In the genomic region with DNA sequence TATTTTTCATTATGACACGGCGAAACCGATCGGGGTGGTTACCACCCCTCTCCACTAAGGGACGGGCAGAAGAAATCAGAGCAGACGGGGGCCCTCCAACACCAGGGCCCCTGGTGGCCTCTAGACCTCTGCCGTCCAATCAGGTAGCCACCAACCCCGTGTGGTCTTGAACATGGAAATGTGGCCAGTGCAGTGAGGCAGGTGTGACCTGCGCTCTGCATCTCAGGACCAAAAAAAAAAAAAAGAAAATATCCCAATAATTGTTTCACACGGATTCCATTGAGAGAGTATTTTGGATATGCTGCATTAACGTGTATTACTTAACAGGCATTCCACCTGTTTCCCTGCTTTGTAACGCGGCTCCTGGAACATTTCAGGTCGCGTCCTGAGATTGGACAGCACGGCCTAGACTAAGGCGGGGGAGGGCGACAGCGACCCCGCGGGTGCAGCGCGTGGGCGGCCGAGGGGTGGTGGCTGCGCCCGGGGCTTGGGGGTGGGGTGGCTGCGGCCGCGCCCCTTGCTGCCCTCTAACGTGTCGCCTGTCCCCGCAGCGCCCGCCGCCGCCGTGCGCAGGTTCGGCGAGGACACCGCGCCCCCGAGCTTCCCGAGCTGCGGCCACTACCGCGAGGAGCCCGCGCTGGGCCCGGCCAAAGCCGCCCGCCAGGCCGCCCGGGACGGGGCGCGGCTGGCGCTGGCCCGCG, we compare ENCODE assay signal across 1 cellular context.
TF ChIP-seq lines count a peak whose summit lies in the region.

No MANE protein-coding gene starts in this region.

TF ChIP-seq in IMR-90, 13 proteins besides CTCF, POLR2A, EP300 and RAD21:
- TF ChIP-seq, protein P1, sequence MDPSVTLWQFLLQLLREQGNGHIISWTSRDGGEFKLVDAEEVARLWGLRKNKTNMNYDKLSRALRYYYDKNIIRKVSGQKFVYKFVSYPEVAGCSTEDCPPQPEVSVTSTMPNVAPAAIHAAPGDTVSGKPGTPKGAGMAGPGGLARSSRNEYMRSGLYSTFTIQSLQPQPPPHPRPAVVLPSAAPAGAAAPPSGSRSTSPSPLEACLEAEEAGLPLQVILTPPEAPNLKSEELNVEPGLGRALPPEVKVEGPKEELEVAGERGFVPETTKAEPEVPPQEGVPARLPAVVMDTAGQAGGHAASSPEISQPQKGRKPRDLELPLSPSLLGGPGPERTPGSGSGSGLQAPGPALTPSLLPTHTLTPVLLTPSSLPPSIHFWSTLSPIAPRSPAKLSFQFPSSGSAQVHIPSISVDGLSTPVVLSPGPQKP (IDR thresholded peaks at IDR 0.05; ENCODE audit: borderline replicate concordance, low read depth, low read length): no peak
- no peak for TF ChIP-seq CEBPB (IDR thresholded peaks at IDR 0.05; ENCODE audit: low read depth, low read length)
- TF ChIP-seq, protein P2, sequence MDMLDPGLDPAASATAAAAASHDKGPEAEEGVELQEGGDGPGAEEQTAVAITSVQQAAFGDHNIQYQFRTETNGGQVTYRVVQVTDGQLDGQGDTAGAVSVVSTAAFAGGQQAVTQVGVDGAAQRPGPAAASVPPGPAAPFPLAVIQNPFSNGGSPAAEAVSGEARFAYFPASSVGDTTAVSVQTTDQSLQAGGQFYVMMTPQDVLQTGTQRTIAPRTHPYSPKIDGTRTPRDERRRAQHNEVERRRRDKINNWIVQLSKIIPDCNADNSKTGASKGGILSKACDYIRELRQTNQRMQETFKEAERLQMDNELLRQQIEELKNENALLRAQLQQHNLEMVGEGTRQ (IDR thresholded peaks at IDR 0.05; ENCODE audit: low read depth, low read length): no peak
- no peak for TF ChIP-seq MXI1 (IDR thresholded peaks at IDR 0.05; ENCODE audit: borderline replicate concordance, low read depth, low read length)
- no peak for TF ChIP-seq RFX5 (IDR thresholded peaks at IDR 0.05; ENCODE audit: low read depth, low read length)
- no peak for TF ChIP-seq SMC3 (IDR thresholded peaks at IDR 0.05; ENCODE audit: low read depth, low read length)
- no peak for TF ChIP-seq MAZ (IDR thresholded peaks at IDR 0.05; ENCODE audit: borderline replicate concordance, low read depth, low read length)
- TF ChIP-seq RCOR1 (IDR thresholded peaks at IDR 0.05; ENCODE audit: insufficient replicate concordance, low read length): no peak
- no peak for TF ChIP-seq MAFK (IDR thresholded peaks at IDR 0.05; ENCODE audit: low read depth, low read length)
- TF ChIP-seq BHLHE40 (IDR thresholded peaks at IDR 0.05; ENCODE audit: low read depth, low read length): no peak
